1 cellular context compared by ENCODE assay signal in the genomic region with DNA sequence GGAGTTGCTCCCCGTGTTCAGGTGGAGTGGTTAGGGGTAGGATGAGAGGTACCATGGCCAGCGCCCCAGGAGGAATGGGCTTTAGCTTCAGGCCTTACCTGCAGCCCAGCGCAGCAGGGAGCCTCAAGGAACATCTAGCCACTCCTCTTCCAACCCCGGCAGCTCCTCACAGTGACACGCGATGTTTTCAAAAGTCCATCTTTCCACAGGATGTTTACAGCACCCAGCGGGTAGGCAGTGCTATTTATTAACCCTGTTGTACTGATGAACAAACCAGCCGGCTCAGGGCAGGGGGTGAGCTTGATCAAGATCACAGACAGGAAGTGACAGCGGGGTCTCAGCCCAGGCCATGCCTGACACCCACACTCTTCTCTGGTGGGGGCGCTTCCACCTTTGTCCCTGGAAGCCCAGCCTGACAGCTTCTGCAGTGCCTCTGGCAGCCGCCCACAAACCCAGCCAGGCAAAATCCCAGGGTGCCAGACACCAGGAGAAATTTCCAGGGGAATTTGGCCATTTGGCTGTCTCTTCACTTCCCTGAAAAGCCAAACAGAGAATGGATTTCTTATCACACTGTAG.
TF ChIP-seq lines count a peak whose summit lies in the region.

No MANE protein-coding gene starts in this region.

TF ChIP-seq in WTC11, 78 proteins besides CTCF, POLR2A, EP300 and RAD21 (continued from another document):
- TF ChIP-seq AR (CRISPR knock-in tag; IDR thresholded peaks at IDR 0.05) (no peak), PRDM15 (CRISPR knock-in tag; IDR thresholded peaks at IDR 0.05) (0 out of 2 replicates have a peak, but pooled peaks have one; percentile 32), ESRRA (CRISPR knock-in tag; IDR thresholded peaks at IDR 0.05; ENCODE audit: borderline replicate concordance) (no peak), ETV6 (CRISPR knock-in tag; IDR thresholded peaks at IDR 0.05) (no peak; the same call in 1 of the 2 replicates)
- TF ChIP-seq, protein P1, sequence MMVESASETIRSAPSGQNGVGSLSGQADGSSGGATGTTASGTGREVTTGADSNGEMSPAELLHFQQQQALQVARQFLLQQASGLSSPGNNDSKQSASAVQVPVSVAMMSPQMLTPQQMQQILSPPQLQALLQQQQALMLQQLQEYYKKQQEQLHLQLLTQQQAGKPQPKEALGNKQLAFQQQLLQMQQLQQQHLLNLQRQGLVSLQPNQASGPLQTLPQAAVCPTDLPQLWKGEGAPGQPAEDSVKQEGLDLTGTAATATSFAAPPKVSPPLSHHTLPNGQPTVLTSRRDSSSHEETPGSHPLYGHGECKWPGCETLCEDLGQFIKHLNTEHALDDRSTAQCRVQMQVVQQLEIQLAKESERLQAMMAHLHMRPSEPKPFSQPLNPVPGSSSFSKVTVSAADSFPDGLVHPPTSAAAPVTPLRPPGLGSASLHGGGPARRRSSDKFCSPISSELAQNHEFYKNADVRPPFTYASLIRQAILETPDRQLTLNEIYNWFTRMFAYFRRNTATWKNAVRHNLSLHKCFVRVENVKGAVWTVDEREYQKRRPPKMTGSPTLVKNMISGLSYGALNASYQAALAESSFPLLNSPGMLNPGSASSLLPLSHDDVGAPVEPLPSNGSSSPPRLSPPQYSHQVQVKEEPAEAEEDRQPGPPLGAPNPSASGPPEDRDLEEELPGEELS (CRISPR knock-in tag; IDR thresholded peaks at IDR 0.05), result peak; percentile 58; the same call in 1 of the 2 replicates
